15 cellular contexts compared by ENCODE assay signal in the genomic region with DNA sequence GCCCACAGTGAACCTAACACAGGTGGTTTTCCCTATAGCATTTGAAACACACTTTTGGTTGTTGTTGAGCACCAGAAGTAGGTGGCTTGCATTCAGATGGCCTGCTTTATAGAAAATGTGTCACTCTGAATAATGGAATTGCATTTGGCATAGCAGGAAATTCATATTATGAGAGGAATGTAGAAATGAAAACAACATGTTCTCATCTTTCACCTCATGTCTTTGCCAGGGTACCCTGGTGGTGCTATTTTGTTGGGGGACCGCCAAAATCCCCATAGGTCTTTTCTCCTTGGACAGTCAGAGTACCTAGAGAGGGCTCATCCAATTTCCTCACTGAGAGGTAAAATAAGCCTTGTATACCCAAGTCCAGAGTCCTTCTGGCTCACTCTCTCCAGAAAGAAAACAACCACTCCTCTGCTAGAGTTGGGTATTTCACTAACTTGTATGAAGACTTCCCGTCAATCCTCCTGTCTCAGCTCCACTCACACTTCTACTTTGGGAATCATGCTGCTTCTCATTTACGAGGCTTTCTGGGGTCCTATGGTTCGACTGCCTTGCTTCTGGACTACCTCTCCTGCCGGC.
DNase-seq lines count a peak whose midpoint lies in the region; ATAC-seq, FAIRE-seq and TF ChIP-seq lines count a peak whose summit lies in the region.
"Had no signal": no experiment of that assay in that cellular context is flagged by ENCODE, and none has a peak within 500 bp of the region (broad histone marks: within the 10 kb centered on the region; RNA-seq: fewer than 3 reads in every experiment).

No MANE protein-coding gene starts in this region.

- ATAC-seq in upper lobe of left lung (ENCODE audit: low FRiP score in 2 of 2) = no peak
- ATAC-seq: activated CD8-positive, alpha-beta T cell treated with anti-CD3 and anti-CD28 coated beads for 36 hours had no signal

- H3K4me1 Mint-ChIP-seq in osteocyte (ENCODE audit: unreplicated experiment) = peaks cover 84% of the 10 kb centered on the region
- H3K4me1 Mint-ChIP-seq in progenitor cell of endocrine pancreas (ENCODE audit: low read depth) = peaks cover 5% of the 10 kb centered on the region

- H3K27me3 Mint-ChIP-seq in osteocyte (ENCODE audit: unreplicated experiment) (no peaks in the 10 kb centered on the region), progenitor cell of endocrine pancreas (no peaks in the 10 kb centered on the region)
- H3K27me3 Mint-ChIP-seq: activated CD8-positive, alpha-beta T cell treated with anti-CD3 and anti-CD28 coated beads for 36 hours had no signal

- H3K9me3 Mint-ChIP-seq in osteocyte (ENCODE audit: unreplicated experiment) = no peaks in the 10 kb centered on the region
- H3K9me3 Mint-ChIP-seq in progenitor cell of endocrine pancreas (ENCODE audit: low read depth) = no peaks in the 10 kb centered on the region
- H3K9me3 Mint-ChIP-seq: activated CD8-positive, alpha-beta T cell treated with anti-CD3 and anti-CD28 coated beads for 36 hours had no signal

- H3K4me1 ChIP-seq in upper lobe of left lung = peaks cover 7 to 20% (median 13%) of the 10 kb centered on the region in 4 donors

- no peak for TF ChIP-seq POLR2A in upper lobe of left lung (IDR thresholded peaks at IDR 0.05)

- H3K4me3 Mint-ChIP-seq in osteocyte (ENCODE audit: unreplicated experiment) (peak overlapping the region; percentile 34), progenitor cell of endocrine pancreas (ENCODE audit: low read depth) (no peak overlapping the region)
- H3K4me3 Mint-ChIP-seq: activated CD8-positive, alpha-beta T cell treated with anti-CD3 and anti-CD28 coated beads for 36 hours had no signal

- WGBS in upper lobe of left lung, 2 donors = 85% methylated on average over 5 of the region's 5 CpGs

- no peak for TF ChIP-seq EP300 in upper lobe of left lung (IDR thresholded peaks at IDR 0.05)

- H3K36me3 ChIP-seq in SK-N-MC (ENCODE audit: insufficient read depth, low read length) (no peaks in the 10 kb centered on the region), upper lobe of left lung (no peaks in the 10 kb centered on the region)
- H3K36me3 ChIP-seq: ovary had no signal

- H3K9me3 ChIP-seq in SK-N-MC (ENCODE audit: low read depth, low read length) (no peaks in the 10 kb centered on the region), upper lobe of left lung (no peaks in the 10 kb centered on the region)
- H3K9me3 ChIP-seq: BLaER1, ovary, stomach had no signal

- peak overlapping the region; percentile 59 for H3K27ac ChIP-seq in SK-N-MC
- peak overlapping the region in 1 of 4 donors; percentile 5 for H3K27ac ChIP-seq in upper lobe of left lung
- H3K27ac ChIP-seq: BLaER1, ovary, stomach had no signal

- TF ChIP-seq CTCF in osteocyte (IDR thresholded peaks at IDR 0.05) (peak; percentile 10), upper lobe of left lung (IDR thresholded peaks at IDR 0.05) (no peak), progenitor cell of endocrine pancreas (IDR thresholded peaks at IDR 0.05; ENCODE audit: unreplicated experiment) (no peak)

- no peak for FAIRE-seq in urothelium cell line (lab: Jason Lieb, UNC)

- peak; percentile 39 for DNase-seq in GM03348 (ENCODE audit: low spot score)
- no peak for DNase-seq in SK-N-MC (ENCODE audit: low read depth, low spot score)
- peak; percentile 66 for DNase-seq in fibroblast of gingiva (ENCODE audit: low read depth)
- DNase-seq in osteocyte (ENCODE audit: extremely low spot score, unreplicated experiment) = no peak
- DNase-seq in urothelium cell line (ENCODE audit: low spot score) = no peak
- no peak for DNase-seq in upper lobe of left lung
- DNase-seq in OCI-M2 (lab: John Stamatoyannopoulos, UW; ENCODE audit: unreplicated experiment) = no peak
- DNase-seq in progenitor cell of endocrine pancreas (ENCODE audit: low spot score, unreplicated experiment) = no peak
- DNase-seq: activated CD8-positive, alpha-beta T cell treated with anti-CD3 and anti-CD28 coated beads for 36 hours; anterior cingulate cortex; DMS153; effector CD8-positive, alpha-beta T cell; ovary; stomach had no signal

- H3K27me3 ChIP-seq in upper lobe of left lung = no peaks in the 10 kb centered on the region
- H3K27me3 ChIP-seq: BLaER1, ovary, stomach had no signal

- H3K4me3 ChIP-seq in SK-N-MC (no peak overlapping the region), upper lobe of left lung (no peak overlapping the region)
- H3K4me3 ChIP-seq: BLaER1, ovary, stomach had no signal

- peak overlapping the region; percentile 93 for H3K27ac Mint-ChIP-seq in osteocyte (ENCODE audit: unreplicated experiment)
- H3K27ac Mint-ChIP-seq in progenitor cell of endocrine pancreas = no peak overlapping the region
- H3K27ac Mint-ChIP-seq: activated CD8-positive, alpha-beta T cell treated with anti-CD3 and anti-CD28 coated beads for 36 hours had no signal

- no peak overlapping the region for H3K9ac ChIP-seq in SK-N-MC (ENCODE audit: insufficient read length)
- H3K9ac ChIP-seq: BLaER1 had no signal

- H3K36me3 Mint-ChIP-seq in osteocyte (ENCODE audit: unreplicated experiment) = peaks cover 5% of the 10 kb centered on the region
- peaks cover 5% of the 10 kb centered on the region for H3K36me3 Mint-ChIP-seq in progenitor cell of endocrine pancreas (ENCODE audit: insufficient read depth)

Comparison
In these comparisons a context has a peak if more than half of its experiments do, and no peak if none do; other contexts are left out.
1. DNase-seq: peak in GM03348 (single experiment) and fibroblast of gingiva (single experiment); none in SK-N-MC (single experiment), osteocyte (single experiment), urothelium cell line (single experiment), upper lobe of left lung (0 of 2), OCI-M2 (single experiment) and progenitor cell of endocrine pancreas (single experiment).